Comparison of ENCODE assay signal across 31 cellular contexts in genomic region chr2:157339965-157340655, GRCh38. TPM values are rescaled to one million over a fixed set of nuclear protein-coding genes. Genes with fewer than 3 reads are reported as not detected.
DNase-seq lines count a peak whose midpoint lies in the region; ATAC-seq and TF ChIP-seq lines count a peak whose summit lies in the region.
"Had no signal": no experiment of that assay in that cellular context is flagged by ENCODE, and none has a peak within 500 bp of the region (broad histone marks: within the 10 kb centered on the region; RNA-seq: fewer than 3 reads in every experiment).

No MANE protein-coding gene starts in this region.

- no peak overlapping the region for H4K91ac ChIP-seq in IMR-90 (ENCODE audit: insufficient read depth, low read depth, low read length)

- H4K8ac ChIP-seq in IMR-90 (ENCODE audit: low read depth in 2 of 2, low read length in 2 of 2), result no peak overlapping the region

- H3K9me3 ChIP-seq in IMR-90 (ENCODE audit: control insufficient read depth, insufficient read depth, low read length), result no peaks in the 10 kb centered on the region
- H3K9me3 ChIP-seq in transverse colon, result peaks cover 4% of the 10 kb centered on the region in 2 donors
- H3K9me3 ChIP-seq: ovary, SJCRH30 had no signal

- TF ChIP-seq CTCF in IMR-90 (conservative IDR thresholded peaks at IDR 0.05; ENCODE audit: low read depth, low read length) (no peak), transverse colon (IDR thresholded peaks at IDR 0.05) (no peak)

- H3K36me3 ChIP-seq in IMR-90 (ENCODE audit: control insufficient read depth, insufficient read depth, low read length) (no peaks in the 10 kb centered on the region), transverse colon (no peaks in the 10 kb centered on the region)
- H3K36me3 ChIP-seq: esophagus squamous epithelium, ovary, Peyer's patch, SJCRH30 had no signal

- H3K27me3 ChIP-seq in IMR-90 (ENCODE audit: control insufficient read depth, insufficient read depth, low read length) (no peaks in the 10 kb centered on the region; the same call in 1 of the 2 replicates), transverse colon (no peaks in the 10 kb centered on the region)
- H3K27me3 ChIP-seq: BLaER1 treated with 17β-estradiol and CSF1 and Interleukin-3, amounts not matched to agents 10 nM and 100 nM; esophagus squamous epithelium; ovary; Peyer's patch; SJCRH30 had no signal

- no peak overlapping the region for H3K4me2 ChIP-seq in IMR-90 (ENCODE audit: low read depth, low read length)
- H3K4me2 ChIP-seq: BLaER1 treated with 17β-estradiol and CSF1 and Interleukin-3, amounts not matched to agents 10 nM and 100 nM had no signal

- H3K56ac ChIP-seq in IMR-90 (ENCODE audit: extremely low read depth, insufficient read depth, low read length), result no peak overlapping the region

- CTCF ChIA-PET in IMR-90 (lab: Yijun Ruan, JAX), result no interaction called here

- H3K14ac ChIP-seq in IMR-90 (replicated peaks; ENCODE audit: low read depth, low read length), result no peak overlapping the region

- H3K27ac ChIP-seq in IMR-90 (ENCODE audit: insufficient read depth, low read length) (no peak overlapping the region), transverse colon (no peak overlapping the region)
- H3K27ac ChIP-seq: BLaER1 treated with 17β-estradiol and CSF1 and Interleukin-3, amounts not matched to agents 10 nM and 100 nM; coronary artery; esophagus squamous epithelium; ovary; Peyer's patch; SJCRH30 had no signal

- intact Hi-C loops in IMR-90 (cut with micrococcal nuclease) (no loop called here), transverse colon (cut with DNase I; ENCODE audit: low total_unique reads) (no loop called here)

- no peak overlapping the region for H2AK9ac ChIP-seq in IMR-90 (replicated peaks; ENCODE audit: low read depth, low read length, poor library complexity)

- no peak overlapping the region for H2AK5ac ChIP-seq in IMR-90 (ENCODE audit: low read depth, low read length)

- no peak for TF ChIP-seq RAD21 in IMR-90 (IDR thresholded peaks at IDR 0.05; ENCODE audit: low read length)

- H2BK20ac ChIP-seq in IMR-90 (ENCODE audit: low read depth, low read length), result no peak overlapping the region

- in situ Hi-C loops in IMR-90 (cut with MboI; ENCODE audit: low sequenced_read_pairs) (loop anchor here (25.0 kb wide), 1 partner anchor 1953 kb away; no protein-coding TSS in a partner anchor), ACHN (cut with HindIII; ENCODE audit: low pct_ligation_motif_present, low pct_unique_long_range_greater_than_20kb, low sequenced_read_pairs) (no loop called here), transverse colon (cut with MboI; ENCODE audit: low pct_ligation_motif_present in 1 of 4, low pct_unique_long_range_greater_than_20kb in 1 of 4, low sequenced_read_pairs in 3 of 4) (loop anchor here in 3 of 4 donors (10.0 to 25.0 kb wide), 3 partner anchors 145 to 672 kb away; no protein-coding TSS in a partner anchor)

- WGBS in IMR-90 (ENCODE audit: extremely low coverage in 2 of 2, insufficient read length in 1 of 2), 2 experiments, result 71% methylated on average over 1 of the region's 4 CpGs; no CpG with 5 or more reads in 1 of the 2 experiments
- 80 to 88% methylated on average over 3 to 4 of the region's 4 CpGs for WGBS in transverse colon (ENCODE audit: low coverage in 1 of 2), 2 donors

- H3K79me1 ChIP-seq in IMR-90 (ENCODE audit: low read depth in 1 of 2, low read length in 2 of 2), result no peaks in the 10 kb centered on the region

- H3K23ac ChIP-seq in IMR-90 (ENCODE audit: low read depth, low read length), result no peak overlapping the region

- H2BK15ac ChIP-seq in IMR-90 (ENCODE audit: low read depth, low read length), result no peak overlapping the region

- H4K5ac ChIP-seq in IMR-90 (ENCODE audit: low read depth, low read length), result no peak overlapping the region

- H2AFZ ChIP-seq in IMR-90 (replicated peaks; ENCODE audit: low read length, poor library complexity), result no peak overlapping the region

- no peaks in the 10 kb centered on the region for H4K20me1 ChIP-seq in IMR-90 (ENCODE audit: insufficient read depth, low read length)
- H4K20me1 ChIP-seq: BLaER1 treated with 17β-estradiol and CSF1 and Interleukin-3, amounts not matched to agents 10 nM and 100 nM had no signal

- H3K4me1 ChIP-seq in IMR-90 (ENCODE audit: control insufficient read depth, insufficient read depth, low read length) (no peaks in the 10 kb centered on the region), transverse colon (no peaks in the 10 kb centered on the region)
- H3K4me1 ChIP-seq: BLaER1 treated with 17β-estradiol and CSF1 and Interleukin-3, amounts not matched to agents 10 nM and 100 nM; esophagus squamous epithelium; Peyer's patch; SJCRH30 had no signal

- no peak overlapping the region for H3K4ac ChIP-seq in IMR-90 (ENCODE audit: low read depth, low read length)

- dilution Hi-C loops in IMR-90 (cut with HindIII; ENCODE audit: low sequenced_read_pairs, unreplicated experiment), result no loop called here

- POLR2A ChIA-PET in IMR-90 (lab: Charles Lee; ENCODE audit: unreplicated experiment), result no interaction called here

- H3K4me3 ChIP-seq in IMR-90 (ENCODE audit: insufficient read depth, low read depth, low read length) (no peak overlapping the region), transverse colon (no peak overlapping the region)
- H3K4me3 ChIP-seq: BLaER1 treated with 17β-estradiol and CSF1 and Interleukin-3, amounts not matched to agents 10 nM and 100 nM; coronary artery; esophagus squamous epithelium; ovary; Peyer's patch; SJCRH30 had no signal

- no peak overlapping the region for H3K18ac ChIP-seq in IMR-90 (ENCODE audit: low read depth, low read length)

- no TSS peak for BruUV-seq in IMR-90 (replicated peaks; lab: Mats Ljungman, UMichigan)

- H3K9me1 ChIP-seq in IMR-90 (ENCODE audit: insufficient read depth, low read length), result no peaks in the 10 kb centered on the region

- peak; percentile 9 for DNase-seq in Daoy (ENCODE audit: low read depth)
- peak; percentile 32 for DNase-seq in IMR-90
- peak; percentile 20 for DNase-seq in RPMI7951 (ENCODE audit: low read depth)
- peak; percentile 92 for DNase-seq in fibroblast of peridontal ligament (ENCODE audit: extremely low read depth)
- DNase-seq in ACHN, result no peak
- DNase-seq in mucosa of gallbladder (ENCODE audit: low spot score), result no peak
- DNase-seq in activated CD4-positive, alpha-beta T cell treated with anti-CD3 and anti-CD28 coated beads for 1 hour, result no peak
- DNase-seq in transverse colon, result no peak
- DNase-seq: activated CD4-positive, alpha-beta T cell treated with anti-CD3 and anti-CD28 coated beads for 36 hours; activated gamma-delta T cell treated with Interleukin-2 at 50 U/mL for 16 hours; activated naive CD8-positive, alpha-beta T cell treated with anti-CD3 and anti-CD28 coated beads, Interleukin-2, amount 50 U/mL, for 24 hours; COR-L47; esophagus squamous epithelium; HFFc6; hypothalamus; islet precursor cell; Kasumi-1; left ventricle myocardium superior; NCI-H187; NK-92 treated with Interleukin-12 subunit alpha and Interleukin-12 subunit beta, amount 100 ng/mL, for 24 hours; ovary; Peyer's patch; SJCRH30; stimulated activated CD4-positive, alpha-beta T cell treated with anti-CD3 and anti-CD28 coated beads, Interleukin-4, amount 100 ng/mL, for 1 hour; T-cell had no signal

- no peak overlapping the region for H2BK5ac ChIP-seq in IMR-90 (ENCODE audit: low read depth, low read length, poor library complexity, severe bottlenecking)

- no peak for ATAC-seq in IMR-90 (ENCODE audit: low read depth)
- ATAC-seq: activated CD4-positive, alpha-beta T cell treated with anti-CD3 and anti-CD28 coated beads for 36 hours; activated naive CD8-positive, alpha-beta T cell treated with anti-CD3 and anti-CD28 coated beads, Interleukin-2, amount 50 U/mL, for 24 hours; left ventricle myocardium superior; natural killer cell treated with Interleukin-12 subunit alpha and Interleukin-12 subunit beta and Interleukin-15 and Interleukin-18, amount 100 ng/mL, for 72 hours; stimulated activated memory B cell treated with anti-CD40 and anti-IgM and Interleukin-4, amounts not matched to agents 10 μg/mL and 1 μg/mL and 100 μg/mL, for 72 hours; T-cell had no signal

- no peak overlapping the region for H2BK120ac ChIP-seq in IMR-90 (ENCODE audit: low read depth, low read length)

- no peak overlapping the region for H3K9ac ChIP-seq in IMR-90 (ENCODE audit: low read depth, low read length)
- H3K9ac ChIP-seq: BLaER1 treated with 17β-estradiol and CSF1 and Interleukin-3, amounts not matched to agents 10 nM and 100 nM had no signal

- no peak for TF ChIP-seq EP300 in transverse colon (IDR thresholded peaks at IDR 0.05; ENCODE audit: low read depth)

- TF ChIP-seq POLR2A in IMR-90 (IDR thresholded peaks at IDR 0.05; ENCODE audit: low read depth, low read length), result no peak
- no peak for TF ChIP-seq POLR2A in transverse colon (IDR thresholded peaks at IDR 0.05)

TF ChIP-seq in IMR-90, 13 proteins besides CTCF, POLR2A, EP300 and RAD21:
- no peak for TF ChIP-seq RFX5 (IDR thresholded peaks at IDR 0.05; ENCODE audit: low read depth, low read length)
- TF ChIP-seq SMC3 (IDR thresholded peaks at IDR 0.05; ENCODE audit: low read depth, low read length), result no peak
- TF ChIP-seq CEBPB (IDR thresholded peaks at IDR 0.05; ENCODE audit: low read depth, low read length), result no peak
- no peak for TF ChIP-seq CHD1 (IDR thresholded peaks at IDR 0.05; ENCODE audit: low read depth, low read length)
- TF ChIP-seq BHLHE40 (IDR thresholded peaks at IDR 0.05; ENCODE audit: low read depth, low read length), result no peak
- TF ChIP-seq RCOR1 (IDR thresholded peaks at IDR 0.05; ENCODE audit: insufficient replicate concordance, low read length), result no peak
- TF ChIP-seq FOS (IDR thresholded peaks at IDR 0.05; ENCODE audit: low read depth, low read length), result no peak
- TF ChIP-seq MAZ (IDR thresholded peaks at IDR 0.05; ENCODE audit: borderline replicate concordance, low read depth, low read length), result no peak
- no peak for TF ChIP-seq MXI1 (IDR thresholded peaks at IDR 0.05; ENCODE audit: borderline replicate concordance, low read depth, low read length)
- no peak for TF ChIP-seq MAFK (IDR thresholded peaks at IDR 0.05; ENCODE audit: low read depth, low read length)

RNA-seq across cellular contexts. Expression of gene ERMN, which starts 14.5 kb away (rescaled TPM):
- total RNA-seq in Daoy (2014; rRNA removed; shearing (Covaris generic)), result 0.29 TPM in 1 of 2 replicates, not detected in the other
- total RNA-seq in IMR-90 (2012; rRNA removed) (not detected in 2 replicates), mucosa of gallbladder (not detected), transverse colon (under 1 TPM in 2 of 4 donors, not detected in 2; 0.14 to 0.64 TPM)
- not detected in 2 replicates for polyA plus RNA-seq in IMR-90 (2012; rRNA removed)
- not detected in 2 replicates for polyA plus RNA-seq in IMR-90 (2012; cell fraction: cytosol; rRNA removed)
- 0.13 TPM in 1 of 2 replicates, not detected in the other for polyA plus RNA-seq in IMR-90 (2012; cell fraction: nucleus; rRNA removed; ENCODE audit: low replicate concordance)
- not detected in 2 replicates for total RNA-seq in RPMI7951 (2014; rRNA removed; shearing (Covaris generic))
- total RNA-seq: A673, HFFc6, left ventricle myocardium superior, NCI-H460, SJCRH30 had no signal

Comparison
In these comparisons a context has a peak if more than half of its experiments do, and no peak if none do; other contexts are left out.
1. DNase-seq: peak in Daoy (single experiment), IMR-90 (single experiment), RPMI7951 (single experiment) and fibroblast of peridontal ligament (single experiment); none in ACHN (single experiment), mucosa of gallbladder (single experiment), activated CD4-positive, alpha-beta T cell treated with anti-CD3 and anti-CD28 coated beads for 1 hour (single experiment) and transverse colon (single experiment).